In the genomic region with DNA sequence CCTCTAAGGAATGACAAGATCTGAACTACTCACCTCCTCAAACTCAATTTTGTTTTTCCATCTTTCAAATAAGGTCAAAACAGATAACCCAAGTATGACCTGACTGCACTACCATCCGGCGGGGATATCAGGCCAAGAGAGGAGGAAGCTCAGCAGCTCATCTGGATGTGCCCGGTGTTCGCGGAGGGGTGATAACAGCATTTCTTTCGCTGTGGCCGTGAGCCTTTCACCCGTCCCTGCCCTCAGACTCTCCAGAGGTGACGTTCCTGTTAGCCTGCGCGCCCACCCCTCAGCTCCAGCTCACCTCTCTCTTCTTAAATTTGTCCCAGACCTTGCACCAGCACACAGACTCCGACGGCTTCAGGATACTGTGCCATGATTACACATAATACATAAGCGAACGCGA, we compare ENCODE assay signal across 8 cellular contexts. TPM values are rescaled to one million over a fixed set of nuclear protein-coding genes. Genes with fewer than 3 reads are reported as not detected.
DNase-seq lines count a peak whose midpoint lies in the region; TF ChIP-seq lines count a peak whose summit lies in the region.

No MANE protein-coding gene starts in this region.

- CTCF ChIA-PET in HEK293T (lab: Yijun Ruan, JAX) = no interaction called here

- POLR2A ChIA-PET in HEK293T (lab: Yijun Ruan, JAX) = interaction anchor here (0.7 to 1.5 kb wide), 3 partner anchors 118 to 545 kb away, joined by 3 to 6 read pairs (median 4); a partner anchor contains a TSS

- no peaks in the 10 kb centered on the region for H3K36me3 ChIP-seq in cardiac muscle cell

- H3K4me1 ChIP-seq in cardiac muscle cell (ENCODE audit: low read depth) = no peaks in the 10 kb centered on the region

- DNase-seq in NCI-H1417 (lab: John Stamatoyannopoulos, UW) (peak in 2 of 3 experiments; percentile 9 to 53), NCI-H1417 treated with DMSO at 0.1 percent for 48 hours (lab: John Stamatoyannopoulos, UW) (no peak), HEK293T (ENCODE audit: extremely low spot score) (peak; percentile 7), NCI-H1092 treated with DMSO at 0.1 percent for 48 hours (lab: John Stamatoyannopoulos, UW) (peak; percentile 59), cardiac muscle cell (ENCODE audit: low read depth in 1 of 2, low spot score in 1 of 2) (no peak), retinal pigment epithelial cell (ENCODE audit: low read depth) (no peak), dermis blood vessel endothelial cell (no peak)
- DNase-seq in activated T-helper 9 cell treated with anti-CD3 and anti-CD28 coated beads, Interleukin-2, amount 50 U/mL, for 16 hours (ENCODE audit: low read depth) = peak; percentile 4

- TF ChIP-seq CTCF in cardiac muscle cell (IDR thresholded peaks at IDR 0.05; ENCODE audit: low read depth, low read length) (no peak), retinal pigment epithelial cell (conservative IDR thresholded peaks at IDR 0.05; ENCODE audit: low read depth, low read length) (no peak)

- no peaks in the 10 kb centered on the region for H3K27me3 ChIP-seq in cardiac muscle cell

- no peaks in the 10 kb centered on the region for H3K9me3 ChIP-seq in cardiac muscle cell (ENCODE audit: low read depth)

- H3K27ac ChIP-seq in cardiac muscle cell = peak overlapping the region; percentile 99

- H3K4me3 ChIP-seq in cardiac muscle cell = peak overlapping the region; percentile 58
- H3K4me3 ChIP-seq in retinal pigment epithelial cell (ENCODE audit: low read length) = peak overlapping the region; percentile 84

TF ChIP-seq in HEK293T, 16 proteins besides CTCF, POLR2A, EP300 and RAD21:
- TF ChIP-seq SP1 (IDR thresholded peaks at IDR 0.05) (no peak), LEF1 (IDR thresholded peaks at IDR 0.05; ENCODE audit: borderline replicate concordance) (no peak), L3MBTL2 (conservative IDR thresholded peaks at IDR 0.05) (no peak), BHLHE40 (IDR thresholded peaks at IDR 0.05; ENCODE audit: borderline replicate concordance) (no peak), TARDBP (IDR thresholded peaks at IDR 0.05) (no peak), ZNF384 (IDR thresholded peaks at IDR 0.05) (no peak), FOXM1 (IDR thresholded peaks at IDR 0.05; ENCODE audit: borderline replicate concordance) (no peak), ELF4 (IDR thresholded peaks at IDR 0.05) (no peak)
- TF ChIP-seq, protein P1, sequence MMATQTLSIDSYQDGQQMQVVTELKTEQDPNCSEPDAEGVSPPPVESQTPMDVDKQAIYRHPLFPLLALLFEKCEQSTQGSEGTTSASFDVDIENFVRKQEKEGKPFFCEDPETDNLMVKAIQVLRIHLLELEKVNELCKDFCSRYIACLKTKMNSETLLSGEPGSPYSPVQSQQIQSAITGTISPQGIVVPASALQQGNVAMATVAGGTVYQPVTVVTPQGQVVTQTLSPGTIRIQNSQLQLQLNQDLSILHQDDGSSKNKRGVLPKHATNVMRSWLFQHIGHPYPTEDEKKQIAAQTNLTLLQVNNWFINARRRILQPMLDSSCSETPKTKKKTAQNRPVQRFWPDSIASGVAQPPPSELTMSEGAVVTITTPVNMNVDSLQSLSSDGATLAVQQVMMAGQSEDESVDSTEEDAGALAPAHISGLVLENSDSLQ (IDR thresholded peaks at IDR 0.05) = no peak
TF ChIP-seq in HEK293T: peak in this region for 0.

RNA-seq across cellular contexts. Expression of a gene that starts 0.5 kb away (rescaled TPM):
- total RNA-seq in cardiac muscle cell (8.6 and 9.9 TPM in 2 replicates), dermis blood vessel endothelial cell (5.2 and 7.5 TPM in 2 replicates)
- polyA plus RNA-seq in cardiac muscle cell = 11.1 and 12.0 TPM in 2 replicates

Comparison
In these comparisons a context has a peak if more than half of its experiments do, and no peak if none do; other contexts are left out.
1. DNase-seq: peak in NCI-H1417 (2 of 3), HEK293T (single experiment), NCI-H1092 treated with DMSO at 0.1 percent for 48 hours (single experiment) and activated T-helper 9 cell treated with anti-CD3 and anti-CD28 coated beads, Interleukin-2, amount 50 U/mL, for 16 hours (single experiment); none in NCI-H1417 treated with DMSO at 0.1 percent for 48 hours (single experiment), cardiac muscle cell (0 of 2), retinal pigment epithelial cell (single experiment) and dermis blood vessel endothelial cell (single experiment).